Comparison of ENCODE assay signal across 1 cellular context in genomic region chr15:91408476-91409076, GRCh38.
TF ChIP-seq lines count a peak whose summit lies in the region.

No MANE protein-coding gene starts in this region.

TF ChIP-seq in IMR-90, 13 proteins besides CTCF, POLR2A, EP300 and RAD21:
- no peak for TF ChIP-seq BHLHE40 (IDR thresholded peaks at IDR 0.05; ENCODE audit: low read depth, low read length)
- no peak for TF ChIP-seq CEBPB (IDR thresholded peaks at IDR 0.05; ENCODE audit: low read depth, low read length)
- no peak for TF ChIP-seq MXI1 (IDR thresholded peaks at IDR 0.05; ENCODE audit: borderline replicate concordance, low read depth, low read length)
- no peak for TF ChIP-seq SMC3 (IDR thresholded peaks at IDR 0.05; ENCODE audit: low read depth, low read length)
- no peak for TF ChIP-seq MAFK (IDR thresholded peaks at IDR 0.05; ENCODE audit: low read depth, low read length)
- no peak for TF ChIP-seq FOS (IDR thresholded peaks at IDR 0.05; ENCODE audit: low read depth, low read length)
